1 cellular context compared by ENCODE assay signal in the genomic region with DNA sequence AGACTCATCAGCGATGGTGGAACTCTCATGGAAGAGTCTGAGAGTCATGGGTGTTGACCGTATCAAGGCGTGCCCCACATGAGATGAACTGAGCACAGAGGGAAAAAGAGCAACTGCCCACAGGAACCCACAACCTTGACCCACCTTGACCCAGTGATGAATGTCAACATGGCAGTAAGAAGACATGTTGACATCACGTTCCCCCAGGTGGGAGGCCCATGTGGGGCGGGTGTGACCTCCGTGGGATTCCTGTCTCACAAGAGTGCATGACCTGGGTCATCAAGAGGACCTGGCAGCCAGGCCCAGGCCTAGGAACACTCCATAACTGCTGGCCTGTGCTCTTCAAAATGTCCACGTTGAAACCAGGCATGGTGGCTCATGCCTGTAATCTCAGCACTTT.
A peak's percentile ranks its signal among the peaks of the same experiment; 100 is the strongest.
TF ChIP-seq lines count a peak whose summit lies in the region.

No MANE protein-coding gene starts in this region.

TF ChIP-seq in HepG2, 621 proteins besides CTCF, POLR2A, EP300 and RAD21 (continued from another document and continues in another):
- TF ChIP-seq, protein P1, sequence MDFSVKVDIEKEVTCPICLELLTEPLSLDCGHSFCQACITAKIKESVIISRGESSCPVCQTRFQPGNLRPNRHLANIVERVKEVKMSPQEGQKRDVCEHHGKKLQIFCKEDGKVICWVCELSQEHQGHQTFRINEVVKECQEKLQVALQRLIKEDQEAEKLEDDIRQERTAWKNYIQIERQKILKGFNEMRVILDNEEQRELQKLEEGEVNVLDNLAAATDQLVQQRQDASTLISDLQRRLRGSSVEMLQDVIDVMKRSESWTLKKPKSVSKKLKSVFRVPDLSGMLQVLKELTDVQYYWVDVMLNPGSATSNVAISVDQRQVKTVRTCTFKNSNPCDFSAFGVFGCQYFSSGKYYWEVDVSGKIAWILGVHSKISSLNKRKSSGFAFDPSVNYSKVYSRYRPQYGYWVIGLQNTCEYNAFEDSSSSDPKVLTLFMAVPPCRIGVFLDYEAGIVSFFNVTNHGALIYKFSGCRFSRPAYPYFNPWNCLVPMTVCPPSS (IDR thresholded peaks at IDR 0.05) = no peak
- TF ChIP-seq ELF4 (CRISPR knock-in tag; IDR thresholded peaks at IDR 0.05; ENCODE audit: borderline replicate concordance) = no peak
- TF ChIP-seq XBP1 (CRISPR knock-in tag; IDR thresholded peaks at IDR 0.05) = no peak
- 0 out of 2 replicates have a peak, but pooled peaks have one; percentile 46 for TF ChIP-seq MTA1 (CRISPR knock-in tag; IDR thresholded peaks at IDR 0.05; ENCODE audit: borderline replicate concordance)
- TF ChIP-seq ARID4A (CRISPR knock-in tag; IDR thresholded peaks at IDR 0.05; ENCODE audit: borderline replicate concordance) = peak; percentile 38; the same call in 1 of the 2 replicates
- TF ChIP-seq HNF4G (IDR thresholded peaks at IDR 0.05; ENCODE audit: borderline replicate concordance, low read depth, low read length) = no peak
- no peak for TF ChIP-seq HNF4G (CRISPR knock-in tag; IDR thresholded peaks at IDR 0.05; ENCODE audit: borderline replicate concordance, low read depth)
- TF ChIP-seq, protein P2, sequence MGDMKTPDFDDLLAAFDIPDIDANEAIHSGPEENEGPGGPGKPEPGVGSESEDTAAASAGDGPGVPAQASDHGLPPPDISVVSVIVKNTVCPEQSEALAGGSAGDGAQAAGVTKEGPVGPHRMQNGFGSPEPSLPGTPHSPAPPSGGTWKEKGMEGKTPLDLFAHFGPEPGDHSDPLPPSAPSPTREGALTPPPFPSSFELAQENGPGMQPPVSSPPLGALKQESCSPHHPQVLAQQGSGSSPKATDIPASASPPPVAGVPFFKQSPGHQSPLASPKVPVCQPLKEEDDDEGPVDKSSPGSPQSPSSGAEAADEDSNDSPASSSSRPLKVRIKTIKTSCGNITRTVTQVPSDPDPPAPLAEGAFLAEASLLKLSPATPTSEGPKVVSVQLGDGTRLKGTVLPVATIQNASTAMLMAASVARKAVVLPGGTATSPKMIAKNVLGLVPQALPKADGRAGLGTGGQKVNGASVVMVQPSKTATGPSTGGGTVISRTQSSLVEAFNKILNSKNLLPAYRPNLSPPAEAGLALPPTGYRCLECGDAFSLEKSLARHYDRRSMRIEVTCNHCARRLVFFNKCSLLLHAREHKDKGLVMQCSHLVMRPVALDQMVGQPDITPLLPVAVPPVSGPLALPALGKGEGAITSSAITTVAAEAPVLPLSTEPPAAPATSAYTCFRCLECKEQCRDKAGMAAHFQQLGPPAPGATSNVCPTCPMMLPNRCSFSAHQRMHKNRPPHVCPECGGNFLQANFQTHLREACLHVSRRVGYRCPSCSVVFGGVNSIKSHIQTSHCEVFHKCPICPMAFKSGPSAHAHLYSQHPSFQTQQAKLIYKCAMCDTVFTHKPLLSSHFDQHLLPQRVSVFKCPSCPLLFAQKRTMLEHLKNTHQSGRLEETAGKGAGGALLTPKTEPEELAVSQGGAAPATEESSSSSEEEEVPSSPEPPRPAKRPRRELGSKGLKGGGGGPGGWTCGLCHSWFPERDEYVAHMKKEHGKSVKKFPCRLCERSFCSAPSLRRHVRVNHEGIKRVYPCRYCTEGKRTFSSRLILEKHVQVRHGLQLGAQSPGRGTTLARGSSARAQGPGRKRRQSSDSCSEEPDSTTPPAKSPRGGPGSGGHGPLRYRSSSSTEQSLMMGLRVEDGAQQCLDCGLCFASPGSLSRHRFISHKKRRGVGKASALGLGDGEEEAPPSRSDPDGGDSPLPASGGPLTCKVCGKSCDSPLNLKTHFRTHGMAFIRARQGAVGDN (CRISPR knock-in tag; IDR thresholded peaks at IDR 0.05) = peak; percentile 53
- peak; percentile 86 for TF ChIP-seq FOXA3 (CRISPR knock-in tag; IDR thresholded peaks at IDR 0.05)
- TF ChIP-seq, protein P3, sequence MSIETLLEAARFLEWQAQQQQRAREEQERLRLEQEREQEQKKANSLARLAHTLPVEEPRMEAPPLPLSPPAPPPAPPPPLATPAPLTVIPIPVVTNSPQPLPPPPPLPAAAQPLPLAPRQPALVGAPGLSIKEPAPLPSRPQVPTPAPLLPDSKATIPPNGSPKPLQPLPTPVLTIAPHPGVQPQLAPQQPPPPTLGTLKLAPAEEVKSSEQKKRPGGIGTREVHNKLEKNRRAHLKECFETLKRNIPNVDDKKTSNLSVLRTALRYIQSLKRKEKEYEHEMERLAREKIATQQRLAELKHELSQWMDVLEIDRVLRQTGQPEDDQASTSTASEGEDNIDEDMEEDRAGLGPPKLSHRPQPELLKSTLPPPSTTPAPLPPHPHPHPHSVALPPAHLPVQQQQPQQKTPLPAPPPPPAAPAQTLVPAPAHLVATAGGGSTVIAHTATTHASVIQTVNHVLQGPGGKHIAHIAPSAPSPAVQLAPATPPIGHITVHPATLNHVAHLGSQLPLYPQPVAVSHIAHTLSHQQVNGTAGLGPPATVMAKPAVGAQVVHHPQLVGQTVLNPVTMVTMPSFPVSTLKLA (IDR thresholded peaks at IDR 0.05) = 0 out of 2 replicates have a peak, but pooled peaks have one; percentile 4
- peak; percentile 86; the same call in 1 of the 2 replicates for TF ChIP-seq FOXK1 (CRISPR knock-in tag; IDR thresholded peaks at IDR 0.05; ENCODE audit: borderline replicate concordance, low read depth)
- peak; percentile 87 for TF ChIP-seq ESRRA (CRISPR knock-in tag; IDR thresholded peaks at IDR 0.05; ENCODE audit: low read depth)
- TF ChIP-seq, protein P4, sequence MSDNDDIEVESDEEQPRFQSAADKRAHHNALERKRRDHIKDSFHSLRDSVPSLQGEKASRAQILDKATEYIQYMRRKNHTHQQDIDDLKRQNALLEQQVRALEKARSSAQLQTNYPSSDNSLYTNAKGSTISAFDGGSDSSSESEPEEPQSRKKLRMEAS (IDR thresholded peaks at IDR 0.05) = peak; percentile 46; the same call in 1 of the 2 replicates
- peak; percentile 74 to 88; a peak in 3 of 4 replicates for TF ChIP-seq NR2F1 (CRISPR knock-in tag; IDR thresholded peaks at IDR 0.05)
- peak; percentile 27; the same call in 1 of the 2 replicates for TF ChIP-seq PAXIP1 (CRISPR knock-in tag; conservative IDR thresholded peaks at IDR 0.05)
- TF ChIP-seq BHLHE40 (IDR thresholded peaks at IDR 0.05; ENCODE audit: low read length) = peak; percentile 51
- peak; percentile 98 for TF ChIP-seq RARA (CRISPR knock-in tag; IDR thresholded peaks at IDR 0.05)
- no peak for TF ChIP-seq MED8 (CRISPR knock-in tag; IDR thresholded peaks at IDR 0.05; ENCODE audit: insufficient replicate concordance)
- TF ChIP-seq, protein P5, sequence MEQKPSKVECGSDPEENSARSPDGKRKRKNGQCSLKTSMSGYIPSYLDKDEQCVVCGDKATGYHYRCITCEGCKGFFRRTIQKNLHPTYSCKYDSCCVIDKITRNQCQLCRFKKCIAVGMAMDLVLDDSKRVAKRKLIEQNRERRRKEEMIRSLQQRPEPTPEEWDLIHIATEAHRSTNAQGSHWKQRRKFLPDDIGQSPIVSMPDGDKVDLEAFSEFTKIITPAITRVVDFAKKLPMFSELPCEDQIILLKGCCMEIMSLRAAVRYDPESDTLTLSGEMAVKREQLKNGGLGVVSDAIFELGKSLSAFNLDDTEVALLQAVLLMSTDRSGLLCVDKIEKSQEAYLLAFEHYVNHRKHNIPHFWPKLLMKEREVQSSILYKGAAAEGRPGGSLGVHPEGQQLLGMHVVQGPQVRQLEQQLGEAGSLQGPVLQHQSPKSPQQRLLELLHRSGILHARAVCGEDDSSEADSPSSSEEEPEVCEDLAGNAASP (CRISPR knock-in tag; IDR thresholded peaks at IDR 0.05; ENCODE audit: borderline replicate concordance) = 0 out of 2 replicates have a peak, but pooled peaks have one; percentile 35
- no peak for TF ChIP-seq RBM22 (optimal IDR thresholded peaks at IDR 0.05; ENCODE audit: low read length)
- peak; percentile 47 for TF ChIP-seq SKI (IDR thresholded peaks at IDR 0.05; ENCODE audit: partially characterized antibody)
- TF ChIP-seq CCAR2 (optimal IDR thresholded peaks at IDR 0.05; ENCODE audit: low read depth, low read length) = no peak
- TF ChIP-seq ASH2L (IDR thresholded peaks at IDR 0.05; ENCODE audit: insufficient read length, low read depth, low read length) = no peak
- TF ChIP-seq NCOA2 (CRISPR knock-in tag; IDR thresholded peaks at IDR 0.05) = 0 out of 2 replicates have a peak, but pooled peaks have one; percentile 20
- TF ChIP-seq HNF4A (CRISPR knock-in tag; IDR thresholded peaks at IDR 0.05) = 0 out of 2 replicates have a peak, but pooled peaks have one; percentile 23
- TF ChIP-seq GATAD2A (CRISPR knock-in tag; IDR thresholded peaks at IDR 0.05) = peak; percentile 63
- TF ChIP-seq NR2F2 (IDR thresholded peaks at IDR 0.05; ENCODE audit: borderline replicate concordance, low read depth) = peak; percentile 68; the same call in 1 of the 2 replicates
- TF ChIP-seq SALL1 (CRISPR knock-in tag; IDR thresholded peaks at IDR 0.05) = peak; percentile 68; the same call in 1 of the 2 replicates
- peak; percentile 90 for TF ChIP-seq RXRA (CRISPR knock-in tag; IDR thresholded peaks at IDR 0.05)
- no peak; the same call in 1 of the 2 replicates for TF ChIP-seq HMG20A (CRISPR knock-in tag; IDR thresholded peaks at IDR 0.05; ENCODE audit: borderline replicate concordance)
- 0 out of 2 replicates have a peak, but pooled peaks have one; percentile 49 for TF ChIP-seq NR2C2 (CRISPR knock-in tag; IDR thresholded peaks at IDR 0.05; ENCODE audit: borderline replicate concordance)
- peak; percentile 45; the same call in 1 of the 2 replicates for TF ChIP-seq BCL6 (CRISPR knock-in tag; IDR thresholded peaks at IDR 0.05)
- no peak for TF ChIP-seq MATR3 (CRISPR knock-in tag; IDR thresholded peaks at IDR 0.05)
- peak; percentile 63 for TF ChIP-seq ARID5B (CRISPR knock-in tag; IDR thresholded peaks at IDR 0.05)
- TF ChIP-seq SOX13 (IDR thresholded peaks at IDR 0.05) = no peak
- TF ChIP-seq SOX13 (CRISPR knock-in tag; conservative IDR thresholded peaks at IDR 0.05 in 1 of 2, IDR thresholded peaks at IDR 0.05 in 1 of 2) = peak in 1 of 2 experiments; percentile 22; a peak in 1 of 4 replicates
